14 cellular contexts compared by ENCODE assay signal in genomic region chr19:50870417-50871089, GRCh38. TPM values are rescaled to one million over a fixed set of nuclear protein-coding genes. Genes with fewer than 3 reads are reported as not detected.
A peak's percentile ranks its signal among the peaks of the same experiment; 100 is the strongest.
DNase-seq lines count a peak whose midpoint lies in the region; ATAC-seq, FAIRE-seq and TF ChIP-seq lines count a peak whose summit lies in the region.
"Had no signal": no experiment of that assay in that cellular context is flagged by ENCODE, and none has a peak within 500 bp of the region (broad histone marks: within the 10 kb centered on the region; RNA-seq: fewer than 3 reads in every experiment).

No MANE protein-coding gene starts in this region.

- no TSS peak for BruUV-seq in K562 (replicated peaks; lab: Mats Ljungman, UMichigan)

- no peak overlapping the region for H3K27ac Mint-ChIP-seq in activated CD4-positive, alpha-beta T cell treated with anti-CD3 and anti-CD28 coated beads for 36 hours
- H3K27ac Mint-ChIP-seq: nephron progenitor cell; stimulated activated naive CD8-positive, alpha-beta T cell treated with anti-CD3 and anti-CD28 coated beads, Interleukin-15, Interleukin-2, amounts not matched to agents 100 ng/mL and 50 ng/mL, for 24 hours; T-helper 1 cell treated with Interleukin-12 subunit alpha and Interleukin-12 subunit beta and Interleukin-4 antibody, amounts not matched to agents 30 μg/mL and 1 μg/mL, for 36 hours had no signal

- ATAC-seq in activated CD4-positive, alpha-beta T cell treated with anti-CD3 and anti-CD28 coated beads for 36 hours = no peak
- peak; percentile 99 for ATAC-seq in K562
- ATAC-seq in GM18867 (IDR thresholded peaks at IDR 0.05; ENCODE audit: unreplicated experiment) = no peak
- no peak for ATAC-seq in HG03135 (IDR thresholded peaks at IDR 0.05; ENCODE audit: unreplicated experiment)

- H3K4me1 Mint-ChIP-seq in activated CD4-positive, alpha-beta T cell treated with anti-CD3 and anti-CD28 coated beads for 36 hours = no peaks in the 10 kb centered on the region
- H3K4me1 Mint-ChIP-seq: nephron progenitor cell had no signal

- no peaks in the 10 kb centered on the region for H3K79me2 ChIP-seq in K562 (ENCODE audit: control insufficient read depth, insufficient read depth, low read length)

- no peaks in the 10 kb centered on the region for H3K36me3 Mint-ChIP-seq in activated CD4-positive, alpha-beta T cell treated with anti-CD3 and anti-CD28 coated beads for 36 hours (ENCODE audit: low read depth)

- peak; percentile 92 to 98 (median 98) for TF ChIP-seq CTCF in K562 (IDR thresholded peaks at IDR 0.05 in 2 of 3, conservative IDR thresholded peaks at IDR 0.05 in 1 of 3; ENCODE audit: insufficient read depth in 2 of 3, low read depth in 1 of 3, low read length in 3 of 3)

- peak; percentile 88 to 96 for TF ChIP-seq RAD21 in K562 (CRISPR knock-in tag; conservative IDR thresholded peaks at IDR 0.05 in 1 of 2, IDR thresholded peaks at IDR 0.05 in 1 of 2)

- no peaks in the 10 kb centered on the region for H3K9me1 ChIP-seq in K562 (ENCODE audit: control insufficient read depth, insufficient read depth, low read length)

- H3K9me3 Mint-ChIP-seq in activated CD4-positive, alpha-beta T cell treated with anti-CD3 and anti-CD28 coated beads for 36 hours (ENCODE audit: low read depth) = no peaks in the 10 kb centered on the region
- H3K9me3 Mint-ChIP-seq: nephron progenitor cell; stimulated activated naive CD8-positive, alpha-beta T cell treated with anti-CD3 and anti-CD28 coated beads, Interleukin-15, Interleukin-2, amounts not matched to agents 100 ng/mL and 50 ng/mL, for 24 hours; T-helper 1 cell treated with Interleukin-12 subunit alpha and Interleukin-12 subunit beta and Interleukin-4 antibody, amounts not matched to agents 30 μg/mL and 1 μg/mL, for 36 hours had no signal

- no peak overlapping the region; the same call in 2 of the 3 replicates for H3K27ac ChIP-seq in K562 (ENCODE audit: extremely low read depth, low read depth, low read length)
- H3K27ac ChIP-seq: spleen had no signal

- peak; percentile 51; the same call in 1 of the 2 replicates for TF ChIP-seq EP300 in K562 (IDR thresholded peaks at IDR 0.05; ENCODE audit: low read length)

- H3K9me3 ChIP-seq in K562 (replicated peaks; ENCODE audit: control insufficient read depth, insufficient read depth, low read depth, low read length) = 0 out of 2 replicates have a peak, but pooled peaks cover 4% of the 10 kb centered on the region
- H3K9me3 ChIP-seq: spleen had no signal

- CTCF ChIA-PET in activated CD4-positive, alpha-beta T cell treated with anti-CD3 and anti-CD28 coated beads for 36 hours (lab: Charles Lee) = interaction anchor here (0.9 kb wide), 1 partner anchor 35 kb away, joined by 4 read pairs; no protein-coding TSS in a partner anchor
- CTCF ChIA-PET in K562 (lab: Yijun Ruan, JAX; ENCODE audit: low intra/inter-chr PET ratio) = interaction anchor here (0.7 to 0.9 kb wide), 2 partner anchors 76 to 87 kb away, joined by 3 read pairs; no protein-coding TSS in a partner anchor

- in situ Hi-C loops in K562 (cut with MboI) = loop anchor here (5.0 kb wide), 1 partner anchor 78 kb away; the partner anchor contains the start of gene ACP4

- DNase-seq in activated CD4-positive, alpha-beta T cell treated with anti-CD3 and anti-CD28 coated beads for 36 hours = peak; percentile 47
- DNase-seq in activated CD4-positive, alpha-beta T cell treated with anti-CD3 and anti-CD28 coated beads, Interleukin-2, amount 50 U/mL, for 4 hours = no peak
- peak; percentile 78 to 89 for DNase-seq in NCI-H526 (lab: John Stamatoyannopoulos, UW)
- DNase-seq in K562 (ENCODE audit: extremely low read depth in 1 of 4, low spot score in 3 of 4) = peak; percentile 93 to 94 (median 94)
- peak; percentile 12 to 24 for DNase-seq in stimulated activated CD4-positive, alpha-beta T cell treated with anti-CD3 and anti-CD28 coated beads, Interleukin-4, amount 100 ng/mL, for 48 hours (ENCODE audit: low read depth in 2 of 2)
- DNase-seq in putamen (ENCODE audit: low spot score) = no peak
- DNase-seq: left colon, nephron progenitor cell, spleen had no signal

- peaks cover 13 to 30% of the 10 kb centered on the region in 2 experiments; a peak in 3 of 5 replicates for H3K27me3 ChIP-seq in K562 (ENCODE audit: control insufficient read depth in 2 of 2, insufficient read depth in 2 of 2, low read length in 2 of 2)

- H3K36me3 ChIP-seq in K562 (ENCODE audit: control insufficient read depth, insufficient read depth, low read length) = no peaks in the 10 kb centered on the region
- H3K36me3 ChIP-seq: spleen had no signal

- intact Hi-C loops in activated CD4-positive, alpha-beta T cell treated with anti-CD3 and anti-CD28 coated beads for 36 hours (cut with DNase I, micrococcal nuclease) = no loop called here
- intact Hi-C loops in K562 (cut with micrococcal nuclease) = loop anchor here (1.0 to 5.0 kb wide), 3 partner anchors 52 to 166 kb away; no protein-coding TSS in a partner anchor

- POLR2A ChIA-PET in activated CD4-positive, alpha-beta T cell treated with anti-CD3 and anti-CD28 coated beads for 36 hours (lab: Charles Lee) = no interaction called here
- POLR2A ChIA-PET in K562 (lab: Yijun Ruan, JAX) = interaction anchor here (0.5 to 1.3 kb wide), 6 partner anchors 10 to 75 kb away, joined by 3 to 8 read pairs (median 4); no protein-coding TSS in a partner anchor

- H3K4me3 ChIP-seq in K562 = no peak overlapping the region
- H3K4me3 ChIP-seq: spleen had no signal

- H3K27me3 Mint-ChIP-seq in activated CD4-positive, alpha-beta T cell treated with anti-CD3 and anti-CD28 coated beads for 36 hours = peaks cover 31% of the 10 kb centered on the region

- peak; percentile 98 for FAIRE-seq in K562 (lab: Jason Lieb, UNC)

- no peaks in the 10 kb centered on the region for H4K20me1 ChIP-seq in K562 (replicated peaks; ENCODE audit: control insufficient read depth, insufficient read depth, low read length)

- peak overlapping the region in 1 of 2 experiments; percentile 28; a peak in 1 of 4 replicates for H3K9ac ChIP-seq in K562 (ENCODE audit: insufficient read depth in 1 of 2, low read depth in 2 of 2, low read length in 2 of 2)

- no peak overlapping the region for H3K4me3 Mint-ChIP-seq in activated CD4-positive, alpha-beta T cell treated with anti-CD3 and anti-CD28 coated beads for 36 hours
- H3K4me3 Mint-ChIP-seq: nephron progenitor cell; stimulated activated naive CD8-positive, alpha-beta T cell treated with anti-CD3 and anti-CD28 coated beads, Interleukin-15, Interleukin-2, amounts not matched to agents 100 ng/mL and 50 ng/mL, for 24 hours; T-helper 1 cell treated with Interleukin-12 subunit alpha and Interleukin-12 subunit beta and Interleukin-4 antibody, amounts not matched to agents 30 μg/mL and 1 μg/mL, for 36 hours had no signal

- H2AFZ ChIP-seq in K562 (ENCODE audit: low read depth, low read length) = peak overlapping the region; percentile 97

- WGBS in K562 (ENCODE audit: insufficient coverage, low coverage, missing lambda C conversion rate) = 22% methylated on average over 26 of the region's 26 CpGs

- TF ChIP-seq POLR2A in K562 (conservative IDR thresholded peaks at IDR 0.05) = peak; percentile 42; the same call in 1 of the 2 replicates

- peaks cover 4 to 7% of the 10 kb centered on the region in 2 experiments; a peak in 4 of 5 replicates for H3K4me1 ChIP-seq in K562 (replicated peaks in 1 of 2; ENCODE audit: control insufficient read depth in 2 of 2, insufficient read depth in 2 of 2, low read length in 2 of 2)
- H3K4me1 ChIP-seq: spleen had no signal

- peak overlapping the region; percentile 73 for H3K4me2 ChIP-seq in K562 (ENCODE audit: insufficient read depth, low read length)

RNA-seq across cellular contexts. Expression of gene KLK2, which starts 2.7 kb away (rescaled TPM):
- not detected for total RNA-seq in activated CD4-positive, alpha-beta T cell treated with anti-CD3 and anti-CD28 coated beads for 36 hours
- 1.3 and 4.1 TPM in 2 replicates for total RNA-seq in K562 (2011; cell fraction: chromatin; rRNA removed; ENCODE audit: low replicate concordance)
- total RNA-seq in K562 (2011; cell fraction: nucleolus; rRNA removed) = 1.3 and 1.8 TPM in 2 replicates
- total RNA-seq in K562 (2011; cell fraction: nucleoplasm; rRNA removed) = 0.88 and 2.5 TPM in 2 replicates
- total RNA-seq in K562 (2014; rRNA removed) = not detected in 2 replicates
- total RNA-seq in K562 (2014; rRNA removed; fragmentation: Illumina TruSeq; extraction: Trizol) = 0.47 TPM in 1 of 2 replicates, not detected in the other
- 0.18 and 0.38 TPM in 2 replicates for total RNA-seq in K562 (2015; rRNA removed; fragmentation: Illumina TruSeq; extraction: Trizol)
- total RNA-seq in K562 (2021) = 0.24 and 0.74 TPM in 2 replicates
- 0.31 and 0.39 TPM in 2 replicates for polyA plus RNA-seq in K562 (2011; rRNA removed)
- 0.52 TPM in 1 of 2 replicates, not detected in the other for polyA plus RNA-seq in K562 (2011; cell fraction: cytosol; rRNA removed)
- 0.94 and 2.9 TPM in 2 replicates for polyA plus RNA-seq in K562 (2011; cell fraction: nucleus; rRNA removed)
- 0.40 and 0.76 TPM in 2 replicates for polyA plus RNA-seq in K562 (2012)
- 0.25 and 0.69 TPM in 2 replicates for polyA plus RNA-seq in K562 (2014; fragmentation: Illumina TruSeq; extraction: Trizol)
- polyA plus RNA-seq in K562 (2014; fragmentation: Nextera tagmentation; extraction: Ambion mirVana) = under 1 TPM; 0.11 to 0.22 TPM
- polyA plus RNA-seq in K562 (2014; rRNA removed) = 0.11 and 0.46 TPM in 2 replicates
- 0.42 TPM in 1 of 2 replicates, not detected in the other for polyA minus RNA-seq in K562 (2011; rRNA and poly(A)+ RNA removed)
- polyA minus RNA-seq in K562 (2011; cell fraction: cytosol; rRNA and poly(A)+ RNA removed) = not detected in 2 replicates
- 0.40 and 0.44 TPM in 2 replicates for polyA minus RNA-seq in K562 (2011; cell fraction: nucleus; rRNA and poly(A)+ RNA removed)
- total RNA-seq: fibroblast of villous mesenchyme had no signal

RNA-seq across cellular contexts. Expression of gene KLK3, which starts 15.8 kb away (rescaled TPM):
- not detected for total RNA-seq in activated CD4-positive, alpha-beta T cell treated with anti-CD3 and anti-CD28 coated beads for 36 hours
- not detected in 2 replicates for total RNA-seq in K562 (2011; cell fraction: chromatin; rRNA removed; ENCODE audit: low replicate concordance)
- total RNA-seq in K562 (2011; cell fraction: nucleolus; rRNA removed) = not detected in 2 replicates
- not detected in 2 replicates for total RNA-seq in K562 (2011; cell fraction: nucleoplasm; rRNA removed)
- total RNA-seq in K562 (2014; rRNA removed) (not detected in 2 replicates), K562 (2014; rRNA removed; fragmentation: Illumina TruSeq; extraction: Trizol) (not detected in 2 replicates), K562 (2015; rRNA removed; fragmentation: Illumina TruSeq; extraction: Trizol) (not detected in 2 replicates), K562 (2021) (not detected in 2 replicates)
- polyA plus RNA-seq in K562 (2011; rRNA removed) (not detected in 2 replicates), K562 (2014; fragmentation: Illumina TruSeq; extraction: Trizol) (not detected in 2 replicates), K562 (2014; fragmentation: Nextera tagmentation; extraction: Ambion mirVana) (not detected), K562 (2014; rRNA removed) (not detected in 2 replicates)
- polyA plus RNA-seq in K562 (2011; cell fraction: cytosol; rRNA removed) = not detected in 2 replicates
- not detected in 2 replicates for polyA plus RNA-seq in K562 (2011; cell fraction: nucleus; rRNA removed)
- polyA plus RNA-seq in K562 (2012) = not detected in 2 replicates
- polyA minus RNA-seq in K562 (2011; rRNA and poly(A)+ RNA removed) = not detected in 2 replicates
- not detected in 2 replicates for polyA minus RNA-seq in K562 (2011; cell fraction: cytosol; rRNA and poly(A)+ RNA removed)
- not detected in 2 replicates for polyA minus RNA-seq in K562 (2011; cell fraction: nucleus; rRNA and poly(A)+ RNA removed)
- total RNA-seq: fibroblast of villous mesenchyme, spleen had no signal

RNA-seq across cellular contexts. Expression of gene KLK15, which starts 37.2 kb away (rescaled TPM):
- not detected for total RNA-seq in activated CD4-positive, alpha-beta T cell treated with anti-CD3 and anti-CD28 coated beads for 36 hours
- total RNA-seq in K562 (2011; cell fraction: chromatin; rRNA removed; ENCODE audit: low replicate concordance) = not detected in 2 replicates
- total RNA-seq in K562 (2011; cell fraction: nucleolus; rRNA removed) = not detected in 2 replicates
- total RNA-seq in K562 (2011; cell fraction: nucleoplasm; rRNA removed) = not detected in 2 replicates
- total RNA-seq in K562 (2014; rRNA removed) (not detected in 2 replicates), K562 (2014; rRNA removed; fragmentation: Illumina TruSeq; extraction: Trizol) (not detected in 2 replicates), K562 (2015; rRNA removed; fragmentation: Illumina TruSeq; extraction: Trizol) (not detected in 2 replicates), K562 (2021) (not detected in 2 replicates)
- polyA plus RNA-seq in K562 (2011; rRNA removed) (not detected in 2 replicates), K562 (2014; fragmentation: Illumina TruSeq; extraction: Trizol) (not detected in 2 replicates), K562 (2014; fragmentation: Nextera tagmentation; extraction: Ambion mirVana) (not detected), K562 (2014; rRNA removed) (not detected in 2 replicates)
- polyA plus RNA-seq in K562 (2011; cell fraction: cytosol; rRNA removed) = not detected in 2 replicates
- polyA plus RNA-seq in K562 (2011; cell fraction: nucleus; rRNA removed) = not detected in 2 replicates
- polyA plus RNA-seq in K562 (2012) = not detected in 2 replicates
- polyA minus RNA-seq in K562 (2011; rRNA and poly(A)+ RNA removed) = not detected in 2 replicates
- polyA minus RNA-seq in K562 (2011; cell fraction: cytosol; rRNA and poly(A)+ RNA removed) = not detected in 2 replicates
- polyA minus RNA-seq in K562 (2011; cell fraction: nucleus; rRNA and poly(A)+ RNA removed) = not detected in 2 replicates
- total RNA-seq: fibroblast of villous mesenchyme, spleen had no signal

RNA-seq across cellular contexts. Expression of gene KLK4, which starts 40.6 kb away (rescaled TPM):
- total RNA-seq in activated CD4-positive, alpha-beta T cell treated with anti-CD3 and anti-CD28 coated beads for 36 hours = not detected
- total RNA-seq in K562 (2011; cell fraction: chromatin; rRNA removed; ENCODE audit: low replicate concordance) = not detected in 2 replicates
- total RNA-seq in K562 (2011; cell fraction: nucleolus; rRNA removed) = not detected in 2 replicates
- total RNA-seq in K562 (2011; cell fraction: nucleoplasm; rRNA removed) = not detected in 2 replicates
- total RNA-seq in K562 (2014; rRNA removed) = not detected in 2 replicates
- total RNA-seq in K562 (2014; rRNA removed; fragmentation: Illumina TruSeq; extraction: Trizol) = not detected in 2 replicates
- not detected in 2 replicates for total RNA-seq in K562 (2015; rRNA removed; fragmentation: Illumina TruSeq; extraction: Trizol)
- not detected in 2 replicates for total RNA-seq in K562 (2021)
- not detected in 2 replicates for polyA plus RNA-seq in K562 (2011; rRNA removed)
- polyA plus RNA-seq in K562 (2011; cell fraction: cytosol; rRNA removed) = not detected in 2 replicates
- polyA plus RNA-seq in K562 (2011; cell fraction: nucleus; rRNA removed) = not detected in 2 replicates
- polyA plus RNA-seq in K562 (2012) = 0.10 TPM in 1 of 2 replicates, not detected in the other
- not detected in 2 replicates for polyA plus RNA-seq in K562 (2014; fragmentation: Illumina TruSeq; extraction: Trizol)
- not detected for polyA plus RNA-seq in K562 (2014; fragmentation: Nextera tagmentation; extraction: Ambion mirVana)
- not detected in 2 replicates for polyA plus RNA-seq in K562 (2014; rRNA removed)
- not detected in 2 replicates for polyA minus RNA-seq in K562 (2011; rRNA and poly(A)+ RNA removed)
- polyA minus RNA-seq in K562 (2011; cell fraction: cytosol; rRNA and poly(A)+ RNA removed) = not detected in 2 replicates
- polyA minus RNA-seq in K562 (2011; cell fraction: nucleus; rRNA and poly(A)+ RNA removed) = not detected in 2 replicates
- total RNA-seq: fibroblast of villous mesenchyme, spleen had no signal

RNA-seq across cellular contexts. Expression of gene KLK1, which starts 47.0 kb away (rescaled TPM):
- total RNA-seq in activated CD4-positive, alpha-beta T cell treated with anti-CD3 and anti-CD28 coated beads for 36 hours = 1 to 10 TPM; 2.4 to 2.6 TPM
- total RNA-seq in K562 (2011; cell fraction: chromatin; rRNA removed; ENCODE audit: low replicate concordance) = 12.6 and 15.0 TPM in 2 replicates
- 8.7 and 9.7 TPM in 2 replicates for total RNA-seq in K562 (2011; cell fraction: nucleolus; rRNA removed)
- total RNA-seq in K562 (2011; cell fraction: nucleoplasm; rRNA removed) = 14.8 and 17.8 TPM in 2 replicates
- total RNA-seq in K562 (2014; rRNA removed) = 1.2 and 3.1 TPM in 2 replicates
- total RNA-seq in K562 (2014; rRNA removed; fragmentation: Illumina TruSeq; extraction: Trizol) = 1.5 TPM in 2 replicates
- total RNA-seq in K562 (2015; rRNA removed; fragmentation: Illumina TruSeq; extraction: Trizol) = 0.87 and 1.3 TPM in 2 replicates
- total RNA-seq in K562 (2021) = 9.3 and 11.7 TPM in 2 replicates
- 9.6 and 13.5 TPM in 2 replicates for polyA plus RNA-seq in K562 (2011; rRNA removed)
- 16.9 and 24.1 TPM in 2 replicates for polyA plus RNA-seq in K562 (2011; cell fraction: cytosol; rRNA removed)
- polyA plus RNA-seq in K562 (2011; cell fraction: nucleus; rRNA removed) = 23.3 and 36.6 TPM in 2 replicates
- 13.7 and 31.9 TPM in 2 replicates for polyA plus RNA-seq in K562 (2012)
- polyA plus RNA-seq in K562 (2014; fragmentation: Illumina TruSeq; extraction: Trizol) = 14.3 and 15.4 TPM in 2 replicates
- 10 to 100 TPM in 1 of 2 experiments, 1 to 10 TPM in 1; 9.1 to 10.3 TPM for polyA plus RNA-seq in K562 (2014; fragmentation: Nextera tagmentation; extraction: Ambion mirVana)
- 5.3 and 9.8 TPM in 2 replicates for polyA plus RNA-seq in K562 (2014; rRNA removed)
- 8.6 and 11.7 TPM in 2 replicates for polyA minus RNA-seq in K562 (2011; rRNA and poly(A)+ RNA removed)
- 8.4 and 11.9 TPM in 2 replicates for polyA minus RNA-seq in K562 (2011; cell fraction: cytosol; rRNA and poly(A)+ RNA removed)
- 7.9 and 10.4 TPM in 2 replicates for polyA minus RNA-seq in K562 (2011; cell fraction: nucleus; rRNA and poly(A)+ RNA removed)
- total RNA-seq: fibroblast of villous mesenchyme had no signal

Comparison
In these comparisons a context has a peak if more than half of its experiments do, and no peak if none do; other contexts are left out.
1. DNase-seq: peak in activated CD4-positive, alpha-beta T cell treated with anti-CD3 and anti-CD28 coated beads for 36 hours (single experiment), NCI-H526 (2 of 2), K562 (4 of 4) and stimulated activated CD4-positive, alpha-beta T cell treated with anti-CD3 and anti-CD28 coated beads, Interleukin-4, amount 100 ng/mL, for 48 hours (2 of 2); none in activated CD4-positive, alpha-beta T cell treated with anti-CD3 and anti-CD28 coated beads, Interleukin-2, amount 50 U/mL, for 4 hours (0 of 2) and putamen (single experiment).